ENCODE assay signal across 1 cellular context in the genomic region with DNA sequence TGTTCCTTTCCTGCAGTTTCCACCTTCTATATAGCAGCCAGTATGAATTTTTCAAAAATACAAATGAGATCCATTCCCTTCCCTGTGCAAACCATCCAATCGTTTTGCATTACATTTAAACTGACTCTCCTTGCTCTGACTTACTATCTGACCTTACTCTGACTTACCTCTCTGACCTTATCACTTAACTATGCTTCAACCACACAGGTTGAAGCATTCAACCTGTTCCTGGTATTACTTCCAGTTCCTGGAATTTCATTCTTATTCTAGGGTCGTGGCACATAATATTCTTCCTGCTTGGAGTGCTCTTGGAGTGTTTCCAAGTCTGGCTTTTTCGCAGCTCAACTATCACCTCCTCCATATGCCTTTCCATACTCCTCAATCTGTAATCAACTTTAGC.
TF ChIP-seq lines count a peak whose summit lies in the region.

No MANE protein-coding gene starts in this region.

TF ChIP-seq in IMR-90, 13 proteins besides CTCF, POLR2A, EP300 and RAD21 (continued from another document):
- TF ChIP-seq ELK1 (IDR thresholded peaks at IDR 0.05; ENCODE audit: borderline replicate concordance, low read depth, low read length) (no peak), MAZ (IDR thresholded peaks at IDR 0.05; ENCODE audit: borderline replicate concordance, low read depth, low read length) (no peak), SMC3 (IDR thresholded peaks at IDR 0.05; ENCODE audit: low read depth, low read length) (no peak), CHD1 (IDR thresholded peaks at IDR 0.05; ENCODE audit: low read depth, low read length) (no peak), MAFK (IDR thresholded peaks at IDR 0.05; ENCODE audit: low read depth, low read length) (no peak), RFX5 (IDR thresholded peaks at IDR 0.05; ENCODE audit: low read depth, low read length) (no peak)
TF ChIP-seq in IMR-90: peak in this region for 0.
